19 cellular contexts compared by ENCODE assay signal in the genomic region with DNA sequence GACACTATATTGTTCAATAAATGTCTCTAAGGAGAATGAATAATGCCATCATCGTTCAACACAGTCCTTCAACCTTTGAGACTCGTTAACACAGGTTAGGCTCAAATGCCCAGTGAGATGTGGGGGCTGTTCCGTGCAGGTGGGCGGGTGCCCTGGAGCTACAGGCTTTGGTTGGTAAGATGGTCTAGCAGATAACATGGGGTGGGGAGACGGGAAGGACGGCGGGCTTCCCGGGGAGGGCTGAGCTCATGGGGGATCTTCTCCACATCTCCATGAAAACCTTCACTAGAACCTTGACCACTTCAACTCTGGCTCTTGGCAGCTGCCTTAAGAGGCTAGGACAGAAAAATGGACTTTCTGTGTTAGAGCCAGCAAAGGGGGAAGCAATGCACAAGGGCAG.
"Had no signal": no experiment of that assay in that cellular context is flagged by ENCODE, and none has a peak within 500 bp of the region (broad histone marks: within the 10 kb centered on the region; RNA-seq: fewer than 3 reads in every experiment).

No MANE protein-coding gene starts in this region.

- H3K9ac ChIP-seq: SK-N-SH had no signal

- H3K27ac ChIP-seq: RWPE1 had no signal

- DNase-seq: IMR-90, Karpas-422, KG1, MM.1S, NCI-H1092 treated with DMSO at 0.1 percent for 48 hours, NCI-H1436, NCI-H187, NCI-H2029, NCI-H2081 treated with DMSO at 0.1 percent for 48 hours, NCI-H226, NCI-H446, NCI-H510A, NCI-H524 treated with DMSO at 0.1 percent for 48 hours, NCI-H69, NCI-H774, PC-3, SHP77, SK-N-SH had no signal

- H3K9me3 ChIP-seq: SK-N-SH had no signal
